14 cellular contexts compared by ENCODE assay signal in the genomic region with DNA sequence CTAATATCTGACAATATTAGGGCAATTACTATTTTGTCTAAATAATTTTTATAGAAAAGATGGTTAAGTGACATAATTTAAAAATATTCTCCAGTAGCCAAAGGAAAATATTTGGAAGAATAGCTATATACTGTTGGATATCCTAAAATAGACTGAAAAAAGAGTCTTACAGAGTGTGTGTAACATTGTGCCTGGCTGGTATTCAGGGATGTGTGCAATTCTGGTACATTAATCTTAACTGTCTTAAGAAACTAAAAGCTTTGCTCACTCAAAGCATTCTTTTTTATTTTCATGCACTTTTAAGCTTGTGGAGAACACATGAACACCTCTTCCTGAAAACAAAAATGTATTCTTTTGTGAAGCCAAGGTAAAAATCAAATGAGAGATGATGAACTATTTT. TPM values are rescaled to one million over a fixed set of nuclear protein-coding genes. Genes with fewer than 3 reads are reported as not detected.
DNase-seq lines count a peak whose midpoint lies in the region; ATAC-seq and TF ChIP-seq lines count a peak whose summit lies in the region.
"Had no signal": no experiment of that assay in that cellular context is flagged by ENCODE, and none has a peak within 500 bp of the region (broad histone marks: within the 10 kb centered on the region; RNA-seq: fewer than 3 reads in every experiment).

No MANE protein-coding gene starts in this region.

- H3K36me3 ChIP-seq in Caco-2 (ENCODE audit: control insufficient read depth, insufficient read depth, low read length) (peaks cover 3% of the 10 kb centered on the region), ascending aorta (no peaks in the 10 kb centered on the region), trophoblast cell (ENCODE audit: control insufficient read depth in 1 of 2, insufficient read depth in 2 of 2, low read length in 2 of 2) (peaks cover 0 to 5% of the 10 kb centered on the region in 2 experiments)

- H3K23ac ChIP-seq in trophoblast cell (ENCODE audit: low read length): no peak overlapping the region

- H2AFZ ChIP-seq in trophoblast cell (ENCODE audit: insufficient read depth, low read length, poor library complexity): no peak overlapping the region

- no peak overlapping the region for H3K18ac ChIP-seq in trophoblast cell (ENCODE audit: low read length)

- peak overlapping the region; percentile 72 for H3K27ac Mint-ChIP-seq in Caco-2 (ENCODE audit: unreplicated experiment)
- no peak overlapping the region for H3K27ac Mint-ChIP-seq in activated T-helper 17 cell treated with anti-CD3 and anti-CD28 coated beads, Interleukin-2, amount 50 U/mL, for 72 hours
- H3K27ac Mint-ChIP-seq in activated T-helper 2 cell treated with anti-CD3 and anti-CD28 coated beads, Interferon-gamma antibody, Interleukin-2, Interleukin-4, amounts not matched to agents 10 μg/mL and 5 μg/mL and 100 μg/mL, durations not matched to agents 14 hours and 24 hours and 36 hours: no peak overlapping the region
- H3K27ac Mint-ChIP-seq: activated naive CD8-positive, alpha-beta T cell treated with anti-CD3 and anti-CD28 coated beads for 36 hours had no signal

- no TSS peak for BruUV-seq in Caco-2 (replicated peaks; lab: Mats Ljungman, UMichigan)

- H2BK5ac ChIP-seq in trophoblast cell (ENCODE audit: low read depth, low read length, poor library complexity): no peak overlapping the region

- DNase-seq in Caco-2 (no peak), ascending aorta (ENCODE audit: low spot score in 2 of 2) (no peak), left ventricle myocardium superior (no peak), trophoblast cell (no peak), COLO829 (ENCODE audit: low spot score) (no peak)
- no peak for DNase-seq in activated T-helper 2 cell treated with anti-CD3 and anti-CD28 coated beads, Interferon-gamma antibody, Interleukin-2, Interleukin-4, amounts not matched to agents 10 μg/mL and 5 μg/mL and 100 μg/mL, durations not matched to agents 14 hours and 24 hours and 36 hours (ENCODE audit: low spot score)
- DNase-seq: activated CD4-positive, alpha-beta T cell treated with anti-CD3 and anti-CD28 coated beads for 1 hour; activated naive CD8-positive, alpha-beta T cell treated with anti-CD3 and anti-CD28 coated beads for 36 hours; activated T-cell treated with anti-CD3 and anti-CD28 coated beads for 4 hours; NCI-H1694 treated with DMSO at 0.1 percent for 48 hours; NCI-H524 treated with DMSO at 0.1 percent for 48 hours; stimulated activated CD4-positive, alpha-beta T cell treated with anti-CD3 and anti-CD28 coated beads, Interleukin-4, amount 100 ng/mL, for 1 hour had no signal

- H3K4me3 ChIP-seq in Caco-2 (ENCODE audit: low read depth, low read length) (no peak overlapping the region), ascending aorta (peak overlapping the region in 1 of 2 donors; percentile 30), trophoblast cell (ENCODE audit: low read depth, low read length) (no peak overlapping the region)

- no peak overlapping the region for H4K91ac ChIP-seq in trophoblast cell (ENCODE audit: low read depth, low read length)

- H3K9ac ChIP-seq in trophoblast cell (ENCODE audit: low read length): no peak overlapping the region

- no peak overlapping the region for H3K14ac ChIP-seq in trophoblast cell (ENCODE audit: low read length)

- no peak overlapping the region for H2BK120ac ChIP-seq in trophoblast cell (ENCODE audit: insufficient read depth, low read length, poor library complexity)

- H3K4ac ChIP-seq in trophoblast cell (ENCODE audit: low read depth, low read length): no peak overlapping the region

- ATAC-seq in left ventricle myocardium superior: peak; percentile 52
- ATAC-seq in activated T-helper 17 cell treated with anti-CD3 and anti-CD28 coated beads, Interleukin-2, amount 50 U/mL, for 72 hours (replicated peaks): no peak
- no peak for ATAC-seq in GM21528 (IDR thresholded peaks at IDR 0.05; ENCODE audit: low FRiP score, unreplicated experiment)

- H3K4me2 ChIP-seq in trophoblast cell (ENCODE audit: low read length): no peak overlapping the region

- TF ChIP-seq CTCF in Caco-2 (IDR thresholded peaks at IDR 0.05; ENCODE audit: insufficient read depth in 1 of 2, low read depth in 1 of 2, low read length in 1 of 2, severe bottlenecking in 1 of 2, unreplicated experiment in 1 of 2): no peak
- TF ChIP-seq CTCF in ascending aorta (IDR thresholded peaks at IDR 0.05): no peak

- H2AK5ac ChIP-seq in trophoblast cell (ENCODE audit: low read length): no peak overlapping the region

- H3K4me1 Mint-ChIP-seq in Caco-2 (ENCODE audit: low read depth, unreplicated experiment): peaks cover 24% of the 10 kb centered on the region
- H3K4me1 Mint-ChIP-seq in activated T-helper 17 cell treated with anti-CD3 and anti-CD28 coated beads, Interleukin-2, amount 50 U/mL, for 72 hours: no peaks in the 10 kb centered on the region
- no peaks in the 10 kb centered on the region for H3K4me1 Mint-ChIP-seq in activated T-helper 2 cell treated with anti-CD3 and anti-CD28 coated beads, Interferon-gamma antibody, Interleukin-2, Interleukin-4, amounts not matched to agents 10 μg/mL and 5 μg/mL and 100 μg/mL, durations not matched to agents 14 hours and 24 hours and 36 hours (ENCODE audit: low read depth)

- no peaks in the 10 kb centered on the region for H3K27me3 ChIP-seq in Caco-2 (replicated peaks; ENCODE audit: control insufficient read depth, insufficient read depth, low read length)
- no peaks in the 10 kb centered on the region for H3K27me3 ChIP-seq in ascending aorta
- no peaks in the 10 kb centered on the region for H3K27me3 ChIP-seq in trophoblast cell (ENCODE audit: insufficient read depth, low read length)

- POLR2A ChIA-PET in Caco-2 (lab: Charles Lee): no interaction called here

- CTCF ChIA-PET in Caco-2 (lab: Charles Lee): interaction anchor here (2.5 kb wide), 1 partner anchor 10 kb away, joined by 18 read pairs; the partner anchor contains the start of gene NR2C1

- H3K36me3 Mint-ChIP-seq in Caco-2 (ENCODE audit: insufficient read depth, unreplicated experiment): peaks cover 36% of the 10 kb centered on the region
- no peaks in the 10 kb centered on the region for H3K36me3 Mint-ChIP-seq in activated T-helper 17 cell treated with anti-CD3 and anti-CD28 coated beads, Interleukin-2, amount 50 U/mL, for 72 hours (ENCODE audit: low read depth)
- no peaks in the 10 kb centered on the region for H3K36me3 Mint-ChIP-seq in activated T-helper 2 cell treated with anti-CD3 and anti-CD28 coated beads, Interferon-gamma antibody, Interleukin-2, Interleukin-4, amounts not matched to agents 10 μg/mL and 5 μg/mL and 100 μg/mL, durations not matched to agents 14 hours and 24 hours and 36 hours (ENCODE audit: low read depth)
- H3K36me3 Mint-ChIP-seq: activated naive CD8-positive, alpha-beta T cell treated with anti-CD3 and anti-CD28 coated beads for 36 hours had no signal

- H4K8ac ChIP-seq in trophoblast cell (ENCODE audit: low read depth, low read length): no peak overlapping the region

- H3K27ac ChIP-seq in ascending aorta (peak overlapping the region; percentile 55 to 70), trophoblast cell (ENCODE audit: low read depth, low read length) (peak overlapping the region; percentile 85)

- peak overlapping the region; percentile 55 for H3K4me3 Mint-ChIP-seq in Caco-2 (ENCODE audit: unreplicated experiment)
- H3K4me3 Mint-ChIP-seq in activated T-helper 17 cell treated with anti-CD3 and anti-CD28 coated beads, Interleukin-2, amount 50 U/mL, for 72 hours: no peak overlapping the region
- no peak overlapping the region for H3K4me3 Mint-ChIP-seq in activated T-helper 2 cell treated with anti-CD3 and anti-CD28 coated beads, Interferon-gamma antibody, Interleukin-2, Interleukin-4, amounts not matched to agents 10 μg/mL and 5 μg/mL and 100 μg/mL, durations not matched to agents 14 hours and 24 hours and 36 hours (ENCODE audit: low read depth)
- H3K4me3 Mint-ChIP-seq: activated naive CD8-positive, alpha-beta T cell treated with anti-CD3 and anti-CD28 coated beads for 36 hours had no signal

- no peaks in the 10 kb centered on the region for H3K9me3 Mint-ChIP-seq in Caco-2 (ENCODE audit: unreplicated experiment)
- no peaks in the 10 kb centered on the region for H3K9me3 Mint-ChIP-seq in activated T-helper 17 cell treated with anti-CD3 and anti-CD28 coated beads, Interleukin-2, amount 50 U/mL, for 72 hours
- H3K9me3 Mint-ChIP-seq in activated T-helper 2 cell treated with anti-CD3 and anti-CD28 coated beads, Interferon-gamma antibody, Interleukin-2, Interleukin-4, amounts not matched to agents 10 μg/mL and 5 μg/mL and 100 μg/mL, durations not matched to agents 14 hours and 24 hours and 36 hours: no peaks in the 10 kb centered on the region
- H3K9me3 Mint-ChIP-seq: activated naive CD8-positive, alpha-beta T cell treated with anti-CD3 and anti-CD28 coated beads for 36 hours had no signal

- H3K9me3 ChIP-seq in Caco-2 (no peaks in the 10 kb centered on the region), ascending aorta (no peaks in the 10 kb centered on the region), trophoblast cell (ENCODE audit: insufficient read depth, low read depth, low read length) (no peaks in the 10 kb centered on the region)

- H3K4me1 ChIP-seq in Caco-2 (peaks cover 33% of the 10 kb centered on the region), ascending aorta (peaks cover 0 to 16% of the 10 kb centered on the region in 2 donors), trophoblast cell (ENCODE audit: control insufficient read depth in 1 of 2, insufficient read depth in 2 of 2, low read length in 2 of 2) (peaks cover 0 to 3% of the 10 kb centered on the region in 2 experiments)

- no peaks in the 10 kb centered on the region for H3K27me3 Mint-ChIP-seq in Caco-2 (ENCODE audit: insufficient read depth, unreplicated experiment)
- H3K27me3 Mint-ChIP-seq in activated T-helper 17 cell treated with anti-CD3 and anti-CD28 coated beads, Interleukin-2, amount 50 U/mL, for 72 hours: no peaks in the 10 kb centered on the region
- H3K27me3 Mint-ChIP-seq in activated T-helper 2 cell treated with anti-CD3 and anti-CD28 coated beads, Interferon-gamma antibody, Interleukin-2, Interleukin-4, amounts not matched to agents 10 μg/mL and 5 μg/mL and 100 μg/mL, durations not matched to agents 14 hours and 24 hours and 36 hours (ENCODE audit: low read depth): peaks cover 11% of the 10 kb centered on the region
- H3K27me3 Mint-ChIP-seq: activated naive CD8-positive, alpha-beta T cell treated with anti-CD3 and anti-CD28 coated beads for 36 hours had no signal

- no peak overlapping the region for H4K12ac ChIP-seq in trophoblast cell (ENCODE audit: low read depth, low read length)

- no peaks in the 10 kb centered on the region for H3K79me2 ChIP-seq in trophoblast cell (ENCODE audit: control insufficient read depth, insufficient read depth, low read length, poor library complexity)

- intact Hi-C loops in Caco-2 (cut with micrococcal nuclease; ENCODE audit: unreplicated experiment): no loop called here
- intact Hi-C loops in ascending aorta (cut with DNase I): no loop called here
- intact Hi-C loops in left ventricle myocardium superior (cut with micrococcal nuclease): no loop called here
- intact Hi-C loops in activated T-helper 2 cell treated with anti-CD3 and anti-CD28 coated beads, Interferon-gamma antibody, Interleukin-2, Interleukin-4, amounts not matched to agents 10 μg/mL and 5 μg/mL and 100 μg/mL, durations not matched to agents 14 hours and 24 hours and 36 hours (cut with micrococcal nuclease): no loop called here

- H2BK12ac ChIP-seq in trophoblast cell (ENCODE audit: low read length): no peak overlapping the region

- peaks cover 10% of the 10 kb centered on the region for H3K79me1 ChIP-seq in trophoblast cell (ENCODE audit: low read length)

RNA-seq across cellular contexts. Expression of gene NR2C1, which starts 10.1 kb away (rescaled TPM):
- total RNA-seq in Caco-2 (2022): 49.7 and 51.1 TPM in 2 replicates
- 42.3 TPM for total RNA-seq in ascending aorta
- total RNA-seq in left ventricle myocardium superior: 36.8 TPM
- 64.4 and 66.8 TPM in 2 replicates for polyA plus RNA-seq in trophoblast cell (2013)
- total RNA-seq in activated T-helper 17 cell treated with anti-CD3 and anti-CD28 coated beads, Interleukin-2, amount 50 U/mL, for 72 hours: 10 to 100 TPM; 17.0 to 28.5 TPM
- 28.5 and 30.0 TPM in 2 replicates for total RNA-seq in activated T-helper 2 cell treated with anti-CD3 and anti-CD28 coated beads, Interferon-gamma antibody, Interleukin-2, Interleukin-4, amounts not matched to agents 10 μg/mL and 5 μg/mL and 100 μg/mL, durations not matched to agents 14 hours and 24 hours and 36 hours
